Comparison of ENCODE assay signal across 28 cellular contexts in the genomic region with DNA sequence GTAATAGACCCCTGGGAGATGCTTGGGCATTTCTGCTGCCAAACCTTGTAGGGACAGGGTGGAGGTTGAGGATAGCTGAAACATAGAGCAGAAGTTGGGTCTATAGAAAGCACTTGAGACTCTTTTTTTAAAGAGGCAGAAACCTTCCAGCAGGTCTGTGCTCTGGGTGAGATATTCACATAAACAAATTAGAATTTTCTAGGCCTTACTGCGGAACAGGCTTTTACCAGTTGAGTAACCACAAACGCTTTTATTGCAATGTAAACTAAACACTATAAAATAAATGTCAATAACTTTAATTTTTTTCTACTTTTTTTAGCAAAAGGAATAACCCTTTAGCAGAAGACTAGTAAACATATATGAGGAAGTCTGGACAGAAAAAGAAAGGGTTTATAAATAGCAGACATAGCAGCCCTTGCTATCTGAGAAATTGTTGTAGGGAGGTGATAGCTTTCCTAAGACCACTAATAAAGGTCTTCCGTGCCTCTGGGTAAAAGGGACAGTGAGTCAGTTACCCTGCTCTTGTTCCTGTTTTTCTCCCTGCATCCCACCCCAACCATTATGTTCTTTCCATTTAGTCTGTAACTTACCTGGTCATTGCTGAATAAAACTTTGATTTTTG. TPM values are rescaled to one million over a fixed set of nuclear protein-coding genes. Genes with fewer than 3 reads are reported as not detected.
DNase-seq lines count a peak whose midpoint lies in the region; ATAC-seq, FAIRE-seq and TF ChIP-seq lines count a peak whose summit lies in the region.
"Had no signal": no experiment of that assay in that cellular context is flagged by ENCODE, and none has a peak within 500 bp of the region (broad histone marks: within the 10 kb centered on the region; RNA-seq: fewer than 3 reads in every experiment).

No MANE protein-coding gene starts in this region.

- no peaks in the 10 kb centered on the region for H3K9me3 Mint-ChIP-seq in WTC11
- no peaks in the 10 kb centered on the region for H3K9me3 Mint-ChIP-seq in activated naive CD4-positive, alpha-beta T cell treated with anti-CD3 and anti-CD28 coated beads, Interleukin-2, amount 10 ng/mL, durations not matched to agents 7 days and 5 days
- H3K9me3 Mint-ChIP-seq: activated B cell treated with CpG ODN at 0.5 μM for 24 hours; activated naive CD8-positive, alpha-beta T cell treated with anti-CD3 and anti-CD28 coated beads for 36 hours; activated T-helper 17 cell treated with anti-CD3 and anti-CD28 coated beads, Interleukin-2, amount 50 U/mL, for 72 hours had no signal

- DNase-seq in H4 (ENCODE audit: low spot score) (peak; percentile 39), adipocyte (ENCODE audit: low read depth) (no peak), left ventricle myocardium superior (no peak), urothelium cell line (ENCODE audit: low spot score) (no peak), WTC11 (ENCODE audit: low spot score) (no peak)
- DNase-seq in activated naive CD4-positive, alpha-beta T cell treated with anti-CD3 and anti-CD28 coated beads, Interleukin-2, amount 10 ng/mL, durations not matched to agents 7 days and 5 days = no peak
- DNase-seq: activated B cell treated with CpG ODN at 0.5 μM for 24 hours; activated CD4-positive, alpha-beta T cell treated with anti-CD3 and anti-CD28 coated beads, Interleukin-2, amount 50 U/mL, for 4 hours; activated CD8-positive, alpha-beta memory T cell treated with anti-CD3 and anti-CD28 coated beads, Interleukin-2, amount 50 U/mL, for 4 hours; activated naive CD8-positive, alpha-beta T cell treated with anti-CD3 and anti-CD28 coated beads for 36 hours; Caco-2; colonic mucosa; DND-41; GOT3; head of caudate nucleus; NCI-H1105 treated with DMSO at 0.1 percent for 48 hours; NCI-H2107; NK-92 treated with Interleukin-12 subunit alpha and Interleukin-12 subunit beta, amount 100 ng/mL, for 24 hours; spleen; stimulated activated CD4-positive, alpha-beta T cell treated with anti-CD3 and anti-CD28 coated beads, Interleukin-4, amount 100 ng/mL, for 24 hours; T-helper 9 cell had no signal

- no peak for FAIRE-seq in urothelium cell line (lab: Jason Lieb, UNC)
- FAIRE-seq: endometrium had no signal

- POLR2A ChIA-PET in WTC11 (lab: Charles Lee) = no interaction called here

- peak; percentile 60 for ATAC-seq in left ventricle myocardium superior
- ATAC-seq in HG03571 (IDR thresholded peaks at IDR 0.05; ENCODE audit: unreplicated experiment) = no peak
- no peak for ATAC-seq in WTC11
- ATAC-seq: activated T-helper 17 cell treated with anti-CD3 and anti-CD28 coated beads, Interleukin-2, amount 50 U/mL, for 72 hours had no signal

- H3K4me3 ChIP-seq in adipocyte (ENCODE audit: low read length) (peak overlapping the region; percentile 64), parathyroid adenoma (ENCODE audit: low read depth, low read length) (no peak overlapping the region)
- H3K4me3 ChIP-seq: BLaER1, colonic mucosa, spleen had no signal

- H3K9ac ChIP-seq in adipocyte (ENCODE audit: low read length) = peak overlapping the region; percentile 72
- no peak overlapping the region for H3K9ac ChIP-seq in parathyroid adenoma
- H3K9ac ChIP-seq: BLaER1 had no signal

- H3K27me3 ChIP-seq in adipocyte (replicated peaks; ENCODE audit: control insufficient read depth, insufficient read depth, low read length) (no peaks in the 10 kb centered on the region), parathyroid adenoma (ENCODE audit: control insufficient read depth, insufficient read depth, low read length) (no peaks in the 10 kb centered on the region)
- H3K27me3 ChIP-seq: BLaER1, brain microvascular endothelial cell, colonic mucosa had no signal

- H3K4me2 ChIP-seq in parathyroid adenoma (ENCODE audit: low read length) = no peak overlapping the region
- H3K4me2 ChIP-seq: BLaER1 had no signal

- no peak overlapping the region for H3K4me3 Mint-ChIP-seq in WTC11
- no peak overlapping the region for H3K4me3 Mint-ChIP-seq in activated naive CD4-positive, alpha-beta T cell treated with anti-CD3 and anti-CD28 coated beads, Interleukin-2, amount 10 ng/mL, durations not matched to agents 7 days and 5 days
- H3K4me3 Mint-ChIP-seq: activated B cell treated with CpG ODN at 0.5 μM for 24 hours; activated naive CD8-positive, alpha-beta T cell treated with anti-CD3 and anti-CD28 coated beads for 36 hours; activated T-helper 17 cell treated with anti-CD3 and anti-CD28 coated beads, Interleukin-2, amount 50 U/mL, for 72 hours; stimulated activated naive CD8-positive, alpha-beta T cell treated with anti-CD3 and anti-CD28 coated beads, Interleukin-15, Interleukin-2, amounts not matched to agents 100 ng/mL and 50 ng/mL, for 24 hours had no signal

- 0 out of 2 replicates have a peak, but pooled peaks cover 4% of the 10 kb centered on the region for H3K36me3 Mint-ChIP-seq in WTC11
- no peaks in the 10 kb centered on the region for H3K36me3 Mint-ChIP-seq in activated naive CD4-positive, alpha-beta T cell treated with anti-CD3 and anti-CD28 coated beads, Interleukin-2, amount 10 ng/mL, durations not matched to agents 7 days and 5 days
- H3K36me3 Mint-ChIP-seq: activated naive CD8-positive, alpha-beta T cell treated with anti-CD3 and anti-CD28 coated beads for 36 hours had no signal

- no peaks in the 10 kb centered on the region for H3K79me2 ChIP-seq in parathyroid adenoma

- TF ChIP-seq CTCF in parathyroid adenoma (IDR thresholded peaks at IDR 0.05) = no peak
- no peak for TF ChIP-seq CTCF in WTC11 (IDR thresholded peaks at IDR 0.05)

- H3K4me1 ChIP-seq in adipocyte (ENCODE audit: control insufficient read depth, insufficient read depth, low read length) (peaks cover 22% of the 10 kb centered on the region), parathyroid adenoma (no peaks in the 10 kb centered on the region)
- H3K4me1 ChIP-seq: Caco-2, colonic mucosa had no signal

- CTCF ChIA-PET in WTC11 (lab: Charles Lee) = no interaction called here
- CTCF ChIA-PET in activated naive CD4-positive, alpha-beta T cell treated with anti-CD3 and anti-CD28 coated beads, Interleukin-2, amount 10 ng/mL, durations not matched to agents 7 days and 5 days (lab: Charles Lee) = interaction anchor here (0.9 kb wide), 1 partner anchor 16 kb away, joined by 3 read pairs; no protein-coding TSS in a partner anchor

- H3K27ac ChIP-seq in parathyroid adenoma = no peak overlapping the region
- H3K27ac ChIP-seq: BLaER1, colonic mucosa, spleen had no signal

- H3K27me3 Mint-ChIP-seq in WTC11 (ENCODE audit: low read depth) = no peaks in the 10 kb centered on the region
- no peaks in the 10 kb centered on the region for H3K27me3 Mint-ChIP-seq in activated naive CD4-positive, alpha-beta T cell treated with anti-CD3 and anti-CD28 coated beads, Interleukin-2, amount 10 ng/mL, durations not matched to agents 7 days and 5 days
- H3K27me3 Mint-ChIP-seq: activated B cell treated with CpG ODN at 0.5 μM for 24 hours had no signal

- intact Hi-C loops in left ventricle myocardium superior (cut with micrococcal nuclease) = no loop called here

- H3K4me1 Mint-ChIP-seq in WTC11 = 0 out of 2 replicates have a peak, but pooled peaks cover 2% of the 10 kb centered on the region
- H3K4me1 Mint-ChIP-seq in activated naive CD4-positive, alpha-beta T cell treated with anti-CD3 and anti-CD28 coated beads, Interleukin-2, amount 10 ng/mL, durations not matched to agents 7 days and 5 days = no peaks in the 10 kb centered on the region
- H3K4me1 Mint-ChIP-seq: activated B cell treated with CpG ODN at 0.5 μM for 24 hours; activated naive CD8-positive, alpha-beta T cell treated with anti-CD3 and anti-CD28 coated beads for 36 hours; activated T-helper 17 cell treated with anti-CD3 and anti-CD28 coated beads, Interleukin-2, amount 50 U/mL, for 72 hours had no signal

- H3K9me3 ChIP-seq in adipocyte (ENCODE audit: control insufficient read depth, low read length) (no peaks in the 10 kb centered on the region), parathyroid adenoma (ENCODE audit: control insufficient read depth, low read length) (no peaks in the 10 kb centered on the region)
- H3K9me3 ChIP-seq: BLaER1, colonic mucosa, spleen had no signal

- H2AFZ ChIP-seq in parathyroid adenoma = peak overlapping the region; percentile 16

- H3K36me3 ChIP-seq in adipocyte (ENCODE audit: control insufficient read depth, insufficient read depth, low read length, severe bottlenecking) = no peaks in the 10 kb centered on the region
- no peaks in the 10 kb centered on the region for H3K36me3 ChIP-seq in parathyroid adenoma (ENCODE audit: control insufficient read depth, insufficient read depth, low read length)
- H3K36me3 ChIP-seq: BLaER1, brain microvascular endothelial cell, colonic mucosa, spleen had no signal

- no peak overlapping the region for H3K27ac Mint-ChIP-seq in WTC11
- H3K27ac Mint-ChIP-seq in activated naive CD4-positive, alpha-beta T cell treated with anti-CD3 and anti-CD28 coated beads, Interleukin-2, amount 10 ng/mL, durations not matched to agents 7 days and 5 days = no peak overlapping the region
- H3K27ac Mint-ChIP-seq: activated B cell treated with CpG ODN at 0.5 μM for 24 hours; activated naive CD8-positive, alpha-beta T cell treated with anti-CD3 and anti-CD28 coated beads for 36 hours; activated T-helper 17 cell treated with anti-CD3 and anti-CD28 coated beads, Interleukin-2, amount 50 U/mL, for 72 hours; stimulated activated naive CD8-positive, alpha-beta T cell treated with anti-CD3 and anti-CD28 coated beads, Interleukin-15, Interleukin-2, amounts not matched to agents 100 ng/mL and 50 ng/mL, for 24 hours had no signal

TF ChIP-seq in WTC11, 78 proteins besides CTCF, POLR2A, EP300 and RAD21 (continues in another document):
- TF ChIP-seq, protein P1, sequence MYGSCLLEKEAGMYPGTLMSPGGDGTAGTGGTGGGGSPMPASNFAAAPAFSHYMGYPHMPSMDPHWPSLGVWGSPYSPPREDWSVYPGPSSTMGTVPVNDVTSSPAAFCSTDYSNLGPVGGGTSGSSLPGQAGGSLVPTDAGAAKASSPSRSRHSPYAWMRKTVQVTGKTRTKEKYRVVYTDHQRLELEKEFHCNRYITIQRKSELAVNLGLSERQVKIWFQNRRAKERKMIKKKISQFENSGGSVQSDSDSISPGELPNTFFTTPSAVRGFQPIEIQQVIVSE (CRISPR knock-in tag; IDR thresholded peaks at IDR 0.05; ENCODE audit: borderline replicate concordance) = no peak
- no peak for TF ChIP-seq ZNF317 (CRISPR knock-in tag; IDR thresholded peaks at IDR 0.05; ENCODE audit: borderline replicate concordance, low read depth)
- TF ChIP-seq, protein P2, sequence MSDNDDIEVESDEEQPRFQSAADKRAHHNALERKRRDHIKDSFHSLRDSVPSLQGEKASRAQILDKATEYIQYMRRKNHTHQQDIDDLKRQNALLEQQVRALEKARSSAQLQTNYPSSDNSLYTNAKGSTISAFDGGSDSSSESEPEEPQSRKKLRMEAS (CRISPR knock-in tag; IDR thresholded peaks at IDR 0.05) = no peak

RNA-seq across cellular contexts. Expression of a gene that starts 38.7 kb away (rescaled TPM):
- 0.62 and 1.2 TPM in 2 replicates for total RNA-seq in H4 (2014; rRNA removed; shearing (Covaris generic))
- 55.9 TPM for total RNA-seq in left ventricle myocardium superior
- total RNA-seq in WTC11 (2021) = 3.2 to 4.4 TPM (median 3.3 TPM) in 3 replicates
- total RNA-seq: activated B cell treated with CpG ODN at 0.5 μM for 24 hours; activated naive CD8-positive, alpha-beta T cell treated with anti-CD3 and anti-CD28 coated beads for 36 hours; activated T-helper 17 cell treated with anti-CD3 and anti-CD28 coated beads, Interleukin-2, amount 50 U/mL, for 72 hours had no signal

Comparison
In these comparisons a context has a peak if more than half of its experiments do, and no peak if none do; other contexts are left out.
1. RNA of a gene that starts 38.7 kb away (total RNA-seq): 55.9 TPM in left ventricle myocardium superior (single experiment); 3.2 to 4.4 TPM in WTC11 and 0.62 to 1.2 TPM in H4; every median in the first group is over 10 times any median in the second.